In the genomic region with DNA sequence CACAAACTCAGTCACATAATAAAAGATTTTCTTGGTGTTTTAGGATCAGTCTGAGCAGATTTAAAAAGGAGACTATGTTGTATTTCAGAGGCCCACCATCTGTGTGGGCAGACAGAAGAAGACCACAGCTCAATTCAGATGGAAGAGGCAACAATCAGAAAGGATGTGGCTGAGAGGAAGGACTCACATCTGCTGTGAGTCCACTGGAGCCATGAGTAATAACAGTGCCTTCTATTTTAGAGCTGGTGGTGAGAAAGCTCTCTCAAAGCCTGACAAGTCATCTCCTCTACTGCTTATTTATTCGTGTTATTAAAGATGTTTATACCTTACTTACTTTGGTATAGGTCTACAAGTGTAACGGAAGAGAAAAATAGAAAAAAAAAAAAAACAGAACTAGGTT, we compare ENCODE assay signal across 26 cellular contexts.
DNase-seq lines count a peak whose midpoint lies in the region; ATAC-seq and TF ChIP-seq lines count a peak whose summit lies in the region.
"Had no signal": no experiment of that assay in that cellular context is flagged by ENCODE, and none has a peak within 500 bp of the region (broad histone marks: within the 10 kb centered on the region; RNA-seq: fewer than 3 reads in every experiment).

No MANE protein-coding gene starts in this region.

- H3K9me3 ChIP-seq in mammary epithelial cell (replicated peaks; ENCODE audit: insufficient read depth, low read length) (no peaks in the 10 kb centered on the region), lower lobe of right lung (no peaks in the 10 kb centered on the region)
- H3K9me3 ChIP-seq: gastrocnemius medialis, HAP-1, right atrium auricular region, uterus had no signal

- dilution Hi-C loops in mammary epithelial cell (cut with HindIII; ENCODE audit: low sequenced_read_pairs), result no loop called here

- no peak overlapping the region for H2AFZ ChIP-seq in mammary epithelial cell (ENCODE audit: low read depth, low read length)

- H3K9ac ChIP-seq in mammary epithelial cell (ENCODE audit: insufficient read depth, low read length), result no peak overlapping the region

- H3K79me2 ChIP-seq in mammary epithelial cell (ENCODE audit: insufficient read depth, low read length), result no peaks in the 10 kb centered on the region

- no peaks in the 10 kb centered on the region for H3K4me1 ChIP-seq in mammary epithelial cell (ENCODE audit: insufficient read depth, low read length)
- H3K4me1 ChIP-seq in lower lobe of right lung, result no peaks in the 10 kb centered on the region
- H3K4me1 ChIP-seq: HAP-1, right atrium auricular region, uterus had no signal

- H3K27ac ChIP-seq in mammary epithelial cell (ENCODE audit: insufficient read depth, low read depth, low read length), result no peak overlapping the region
- no peak overlapping the region for H3K27ac ChIP-seq in lower lobe of right lung
- H3K27ac ChIP-seq: brain microvascular endothelial cell, gastrocnemius medialis, right atrium auricular region, RWPE1, uterus had no signal

- ATAC-seq in GM18499 (IDR thresholded peaks at IDR 0.05; ENCODE audit: insufficient read depth, unreplicated experiment), result peak; percentile 71
- ATAC-seq in GM21526 (IDR thresholded peaks at IDR 0.05; ENCODE audit: low FRiP score, unreplicated experiment), result peak; percentile 75
- ATAC-seq in HG03039 (IDR thresholded peaks at IDR 0.05; ENCODE audit: unreplicated experiment), result peak; percentile 75
- ATAC-seq in GM21786 (IDR thresholded peaks at IDR 0.05; ENCODE audit: unreplicated experiment), result no peak
- no peak for ATAC-seq in lower lobe of right lung
- ATAC-seq: esophagus mucosa, gastrocnemius medialis, SK-N-SH treated with all-trans-retinoic acid at 6 μM for 48 hours had no signal

- WGBS in mammary epithelial cell (ENCODE audit: low coverage, missing lambda C conversion rate), result 56% methylated on average over 2 of the region's 2 CpGs

- no peaks in the 10 kb centered on the region for H4K20me1 ChIP-seq in mammary epithelial cell (ENCODE audit: insufficient read depth, low read length)

- H3K4me2 ChIP-seq in mammary epithelial cell (ENCODE audit: insufficient read depth, low read depth, low read length), result no peak overlapping the region

- H3K4me3 ChIP-seq in mammary epithelial cell (replicated peaks in 1 of 3; ENCODE audit: insufficient read depth in 1 of 3, low read depth in 2 of 3, low read length in 3 of 3) (no peak overlapping the region), lower lobe of right lung (no peak overlapping the region)
- H3K4me3 ChIP-seq: gastrocnemius medialis, HAP-1, lung, right atrium auricular region, uterus had no signal

- BruUV-seq in mammary epithelial cell (replicated peaks; lab: Mats Ljungman, UMichigan), result no TSS peak

- intact Hi-C loops in mammary epithelial cell (cut with micrococcal nuclease), result no loop called here
- intact Hi-C loops in lower lobe of right lung (cut with DNase I), result no loop called here

- CTCF ChIA-PET in mammary epithelial cell (lab: Charles Lee; ENCODE audit: low non-redundant PET), result no interaction called here

- DNase-seq in MV-4-11 (lab: John Stamatoyannopoulos, UW) (peak; percentile 49), OCI-M2 (lab: John Stamatoyannopoulos, UW; ENCODE audit: unreplicated experiment) (no peak), mammary epithelial cell (no peak), lower lobe of right lung (no peak)
- DNase-seq: activated B cell treated with CpG ODN at 0.5 μM for 24 hours; activated CD4-positive, alpha-beta T cell treated with anti-CD3 and anti-CD28 coated beads, Interleukin-2, amount 50 U/mL, for 48 hours; activated effector memory CD4-positive, alpha-beta T cell treated with anti-CD3 and anti-CD28 coated beads, Interleukin-2, amount 50 U/mL, for 16 hours; brain microvascular endothelial cell; effector memory CD4-positive, alpha-beta T cell; gastrocnemius medialis; NCI-H2171; NCI-H526; occipital lobe; stimulated activated CD4-positive, alpha-beta T cell treated with anti-CD3 and anti-CD28 coated beads, Interleukin-15, amount 100 ng/mL, for 24 hours; T-helper 9 cell; uterus had no signal

- in situ Hi-C loops in mammary epithelial cell (cut with MboI; ENCODE audit: low sequenced_read_pairs in 2 of 2), result no loop called here

- H3K36me3 ChIP-seq in mammary epithelial cell (ENCODE audit: insufficient read depth, low read length) (no peaks in the 10 kb centered on the region), lower lobe of right lung (no peaks in the 10 kb centered on the region)
- H3K36me3 ChIP-seq: brain microvascular endothelial cell, gastrocnemius medialis, HAP-1, right atrium auricular region, uterus had no signal

- TF ChIP-seq CTCF in mammary epithelial cell (conservative IDR thresholded peaks at IDR 0.05 in 1 of 2, IDR thresholded peaks at IDR 0.05 in 1 of 2; ENCODE audit: extremely low read depth in 1 of 2, insufficient read depth in 1 of 2, low read depth in 1 of 2, low read length in 2 of 2) (no peak), lower lobe of right lung (IDR thresholded peaks at IDR 0.05) (no peak)

- H3K27me3 ChIP-seq in mammary epithelial cell (ENCODE audit: insufficient read depth, low read length) (no peaks in the 10 kb centered on the region), lower lobe of right lung (ENCODE audit: low read depth) (peaks cover 5% of the 10 kb centered on the region)
- H3K27me3 ChIP-seq: brain microvascular endothelial cell, gastrocnemius medialis, right atrium auricular region, uterus had no signal

Comparison
In these comparisons a context has a peak if more than half of its experiments do, and no peak if none do; other contexts are left out.
1. ATAC-seq: peak in GM18499 (single experiment), GM21526 (single experiment) and HG03039 (single experiment); none in GM21786 (single experiment) and lower lobe of right lung (0 of 2).